Comparison of ENCODE assay signal across 11 cellular contexts in genomic region chr3:177934001-177934891, GRCh38.
DNase-seq lines count a peak whose midpoint lies in the region; ATAC-seq and TF ChIP-seq lines count a peak whose summit lies in the region.
"Had no signal": no experiment of that assay in that cellular context is flagged by ENCODE, and none has a peak within 500 bp of the region (broad histone marks: within the 10 kb centered on the region; RNA-seq: fewer than 3 reads in every experiment).

No MANE protein-coding gene starts in this region.

- DNase-seq in AG10803 (ENCODE audit: low read depth) (peak; percentile 99), HuH-7.5 (ENCODE audit: low spot score) (peak; percentile 27), cardiac fibroblast (ENCODE audit: low read depth in 2 of 2) (peak; percentile 63 to 87), mesendoderm (peak; percentile 95)
- no peak for DNase-seq in activated naive CD4-positive, alpha-beta T cell treated with anti-CD3 and anti-CD28 coated beads, Interleukin-2, amount 10 ng/mL, durations not matched to agents 7 days and 5 days
- DNase-seq: DMS53, Peyer's patch had no signal

- no peak overlapping the region for H4K5ac ChIP-seq in mesendoderm (ENCODE audit: low read length)

- CTCF ChIA-PET in activated naive CD4-positive, alpha-beta T cell treated with anti-CD3 and anti-CD28 coated beads, Interleukin-2, amount 10 ng/mL, durations not matched to agents 7 days and 5 days (lab: Charles Lee), result no interaction called here

- H3K27ac ChIP-seq in mesendoderm (ENCODE audit: low read depth, low read length), result peak overlapping the region; percentile 4
- H3K27ac ChIP-seq: Peyer's patch had no signal

- no peak overlapping the region for H3K4me3 ChIP-seq in AG10803 (ENCODE audit: low read length)
- H3K4me3 ChIP-seq in cardiac fibroblast (replicated peaks in 1 of 2; ENCODE audit: low read depth in 2 of 2, low read length in 2 of 2), result no peak overlapping the region
- no peak overlapping the region for H3K4me3 ChIP-seq in mesendoderm (ENCODE audit: low read length)
- H3K4me3 ChIP-seq: Peyer's patch had no signal

- no peak overlapping the region for H2BK5ac ChIP-seq in mesendoderm (ENCODE audit: low read length)

- H3K36me3 ChIP-seq in mesendoderm (ENCODE audit: control insufficient read depth, insufficient read depth, low read length), result no peaks in the 10 kb centered on the region
- H3K36me3 ChIP-seq: Peyer's patch had no signal

- H2AK5ac ChIP-seq in mesendoderm (ENCODE audit: low read length), result no peak overlapping the region

- H3K79me1 ChIP-seq in mesendoderm (ENCODE audit: low read length), result no peaks in the 10 kb centered on the region

- H3K4ac ChIP-seq in mesendoderm (ENCODE audit: low read depth, low read length), result no peak overlapping the region

- no peak overlapping the region for H3K18ac ChIP-seq in mesendoderm (ENCODE audit: low read length)

- no peak for ATAC-seq in activated CD4-positive, CD25-positive, alpha-beta regulatory T cell treated with anti-CD3 and anti-CD28 coated beads, Interleukin-2, amount 50 U/mL, for 24 hours
- no peak for ATAC-seq in GM18858 (IDR thresholded peaks at IDR 0.05; ENCODE audit: unreplicated experiment)
- ATAC-seq in GM21360 (IDR thresholded peaks at IDR 0.05; ENCODE audit: unreplicated experiment), result no peak

- no CpG with 5 or more reads among the region's 10 CpGs for WGBS in mesendoderm (ENCODE audit: extremely low coverage, insufficient coverage, low lambda C conversion rate)

- H3K9ac ChIP-seq in mesendoderm (ENCODE audit: low read length), result no peak overlapping the region

- no peaks in the 10 kb centered on the region for H3K27me3 ChIP-seq in mesendoderm (ENCODE audit: insufficient read depth, low read length, poor library complexity)
- H3K27me3 ChIP-seq: Peyer's patch had no signal

- no peak overlapping the region for H2BK15ac ChIP-seq in mesendoderm (replicated peaks; ENCODE audit: low read depth)

- no peaks in the 10 kb centered on the region for H3K4me1 Mint-ChIP-seq in activated naive CD4-positive, alpha-beta T cell treated with anti-CD3 and anti-CD28 coated beads, Interleukin-2, amount 10 ng/mL, durations not matched to agents 7 days and 5 days
- H3K4me1 Mint-ChIP-seq: central memory CD8-positive, alpha-beta T cell had no signal

- H3K79me2 ChIP-seq in mesendoderm (ENCODE audit: control insufficient read depth, insufficient read depth, low read length), result no peaks in the 10 kb centered on the region

- peaks cover 2% of the 10 kb centered on the region for H3K4me1 ChIP-seq in mesendoderm (ENCODE audit: control insufficient read depth, low read depth, low read length)
- H3K4me1 ChIP-seq: Peyer's patch had no signal

- no peak overlapping the region for H3K23ac ChIP-seq in mesendoderm (ENCODE audit: low read length)

- TF ChIP-seq CTCF in AG10803 (conservative IDR thresholded peaks at IDR 0.05; ENCODE audit: low read length) (no peak), cardiac fibroblast (IDR thresholded peaks at IDR 0.05; ENCODE audit: low read depth, low read length) (no peak)

- H4K8ac ChIP-seq in mesendoderm (ENCODE audit: low read depth, low read length), result no peak overlapping the region

- H3K4me2 ChIP-seq in mesendoderm (ENCODE audit: low read length), result no peak overlapping the region

- no peaks in the 10 kb centered on the region for H3K36me3 Mint-ChIP-seq in activated naive CD4-positive, alpha-beta T cell treated with anti-CD3 and anti-CD28 coated beads, Interleukin-2, amount 10 ng/mL, durations not matched to agents 7 days and 5 days

- H3K27ac Mint-ChIP-seq in activated naive CD4-positive, alpha-beta T cell treated with anti-CD3 and anti-CD28 coated beads, Interleukin-2, amount 10 ng/mL, durations not matched to agents 7 days and 5 days, result no peak overlapping the region

- no peaks in the 10 kb centered on the region for H3K27me3 Mint-ChIP-seq in activated naive CD4-positive, alpha-beta T cell treated with anti-CD3 and anti-CD28 coated beads, Interleukin-2, amount 10 ng/mL, durations not matched to agents 7 days and 5 days
- H3K27me3 Mint-ChIP-seq: central memory CD8-positive, alpha-beta T cell had no signal

- H2BK120ac ChIP-seq in mesendoderm (ENCODE audit: low read depth, low read length), result no peak overlapping the region

- H3K9me3 Mint-ChIP-seq in activated naive CD4-positive, alpha-beta T cell treated with anti-CD3 and anti-CD28 coated beads, Interleukin-2, amount 10 ng/mL, durations not matched to agents 7 days and 5 days, result no peaks in the 10 kb centered on the region
- H3K9me3 Mint-ChIP-seq: central memory CD8-positive, alpha-beta T cell had no signal

- H3K56ac ChIP-seq in mesendoderm (ENCODE audit: low read length), result no peak overlapping the region

- H3K4me3 Mint-ChIP-seq in activated naive CD4-positive, alpha-beta T cell treated with anti-CD3 and anti-CD28 coated beads, Interleukin-2, amount 10 ng/mL, durations not matched to agents 7 days and 5 days, result no peak overlapping the region
- H3K4me3 Mint-ChIP-seq: central memory CD8-positive, alpha-beta T cell had no signal
